ENCODE assay signal across 24 cellular contexts in the genomic region with DNA sequence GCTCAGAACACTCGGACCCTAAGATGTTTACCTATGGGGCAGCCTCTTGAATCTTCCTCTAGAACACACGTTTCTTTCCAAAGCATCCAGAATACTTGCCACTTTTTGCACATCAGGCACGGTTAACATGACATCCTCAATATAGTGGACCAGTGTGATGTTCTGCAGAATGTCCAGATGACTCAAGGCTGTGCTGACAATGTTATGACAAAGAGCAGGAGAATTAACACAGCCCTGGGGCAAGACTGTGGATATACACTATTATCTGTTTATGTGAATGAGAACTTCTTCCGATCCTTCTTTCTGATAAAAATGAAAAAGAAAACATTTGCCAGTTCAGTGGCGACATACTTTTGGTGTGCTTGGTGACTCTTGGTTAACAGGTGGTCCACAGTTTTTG.
A peak's percentile ranks its signal among the peaks of the same experiment; 100 is the strongest.
DNase-seq lines count a peak whose midpoint lies in the region; FAIRE-seq and TF ChIP-seq lines count a peak whose summit lies in the region.
"Had no signal": no experiment of that assay in that cellular context is flagged by ENCODE, and none has a peak within 500 bp of the region (broad histone marks: within the 10 kb centered on the region; RNA-seq: fewer than 3 reads in every experiment).

No MANE protein-coding gene starts in this region.

- H2AK5ac ChIP-seq in mesenchymal stem cell (ENCODE audit: low read length, severe bottlenecking) = no peak overlapping the region

- no peak overlapping the region for H3K18ac ChIP-seq in mesenchymal stem cell (ENCODE audit: low read depth in 1 of 2, low read length in 2 of 2)

- H2AFZ ChIP-seq in mesenchymal stem cell (ENCODE audit: low read depth, low read length) = no peak overlapping the region

- no peak overlapping the region for H3K23ac ChIP-seq in mesenchymal stem cell (ENCODE audit: low read length in 2 of 2)

- DNase-seq in ELR (ENCODE audit: low read depth) = peak; percentile 87
- peak; percentile 34 for DNase-seq in RPMI7951 (ENCODE audit: low read depth)
- peak; percentile 12 for DNase-seq in amniotic epithelial cell (ENCODE audit: low read depth)
- peak; percentile 61 for DNase-seq in mesenchymal stem cell
- no peak for DNase-seq in medulla oblongata (ENCODE audit: extremely low spot score)
- DNase-seq in coronary artery (ENCODE audit: low spot score) = no peak
- DNase-seq in NCI-H226 = no peak
- DNase-seq in GM19239 (ENCODE audit: insufficient read length, low spot score) = no peak
- DNase-seq: Caco-2; CD4-positive, alpha-beta memory T cell; DMS 273 treated with DMSO at 0.1 percent for 48 hours; DMS79 treated with DMSO at 0.1 percent for 48 hours; H7; KBM-7; NCI-H1092 treated with DMSO at 0.1 percent for 48 hours; NCI-H1436 treated with DMSO at 0.1 percent for 48 hours; NCI-H2029; NCI-H2227 treated with DMSO at 0.1 percent for 48 hours; NCI-H510A treated with DMSO at 0.1 percent for 48 hours; NCI-H748 treated with DMSO at 0.1 percent for 48 hours had no signal

- H2BK120ac ChIP-seq in mesenchymal stem cell (ENCODE audit: low read depth, low read length) = no peak overlapping the region

- H2BK12ac ChIP-seq in mesenchymal stem cell (ENCODE audit: low read length in 2 of 2) = no peak overlapping the region

- no peak overlapping the region for H3K4me2 ChIP-seq in mesenchymal stem cell (ENCODE audit: low read length, poor library complexity, severe bottlenecking)
- H3K4me2 ChIP-seq: BLaER1 treated with 17β-estradiol and CSF1 and Interleukin-3, amounts not matched to agents 10 nM and 100 nM had no signal

- no peak overlapping the region for H3K9ac ChIP-seq in mesenchymal stem cell (ENCODE audit: low read length)
- H3K9ac ChIP-seq: BLaER1 treated with 17β-estradiol and CSF1 and Interleukin-3, amounts not matched to agents 10 nM and 100 nM had no signal

- H3K4me3 ChIP-seq in mesenchymal stem cell (ENCODE audit: insufficient read depth in 1 of 2, low read depth in 1 of 2, low read length in 2 of 2) = no peak overlapping the region
- H3K4me3 ChIP-seq in coronary artery = no peak overlapping the region
- H3K4me3 ChIP-seq: BLaER1 treated with 17β-estradiol and CSF1 and Interleukin-3, amounts not matched to agents 10 nM and 100 nM had no signal

- no peak overlapping the region for H4K91ac ChIP-seq in mesenchymal stem cell (ENCODE audit: low read length)

- H3K27me3 ChIP-seq in mesenchymal stem cell (ENCODE audit: control insufficient read depth in 1 of 2, insufficient read depth in 1 of 2, low read length in 2 of 2) = no peaks in the 10 kb centered on the region
- H3K27me3 ChIP-seq: BLaER1 treated with 17β-estradiol and CSF1 and Interleukin-3, amounts not matched to agents 10 nM and 100 nM had no signal

- H3K9me3 ChIP-seq in mesenchymal stem cell (ENCODE audit: control insufficient read depth, low read length) = peaks cover 6% of the 10 kb centered on the region
- H3K9me3 ChIP-seq: BLaER1 treated with 17β-estradiol and CSF1 and Interleukin-3, amounts not matched to agents 10 nM and 100 nM; Caco-2 had no signal

- H2BK5ac ChIP-seq in mesenchymal stem cell (ENCODE audit: low read depth, low read length, poor library complexity, severe bottlenecking) = no peak overlapping the region

- no peak overlapping the region for H2BK15ac ChIP-seq in mesenchymal stem cell (ENCODE audit: low read depth, poor library complexity, severe bottlenecking)

- H3K4me1 ChIP-seq in mesenchymal stem cell (ENCODE audit: control insufficient read depth, insufficient read depth, low read depth, low read length) = no peaks in the 10 kb centered on the region
- H3K4me1 ChIP-seq: BLaER1 treated with 17β-estradiol and CSF1 and Interleukin-3, amounts not matched to agents 10 nM and 100 nM; Caco-2 had no signal

- H3K79me1 ChIP-seq in mesenchymal stem cell (replicated peaks; ENCODE audit: low read length, poor library complexity, severe bottlenecking) = no peaks in the 10 kb centered on the region

- H4K8ac ChIP-seq in mesenchymal stem cell (ENCODE audit: low read length) = no peak overlapping the region

- no peak for FAIRE-seq in GM19239 (lab: Jason Lieb, UNC)
- FAIRE-seq: G401.6, GM18507, HepG2 had no signal

- H3K27ac ChIP-seq in mesenchymal stem cell (ENCODE audit: low read length, poor library complexity, severe bottlenecking) (no peak overlapping the region), coronary artery (no peak overlapping the region)
- H3K27ac ChIP-seq: BLaER1 treated with 17β-estradiol and CSF1 and Interleukin-3, amounts not matched to agents 10 nM and 100 nM had no signal

- no peak overlapping the region for H3K4ac ChIP-seq in mesenchymal stem cell (ENCODE audit: low read depth in 1 of 2, low read length in 2 of 2)

- no peaks in the 10 kb centered on the region for H3K36me3 ChIP-seq in mesenchymal stem cell (ENCODE audit: control insufficient read depth in 1 of 2, insufficient read depth in 2 of 2, low read depth in 1 of 2, low read length in 2 of 2)
- H3K36me3 ChIP-seq: BLaER1 treated with 17β-estradiol and CSF1 and Interleukin-3, amounts not matched to agents 10 nM and 100 nM had no signal

- H3K14ac ChIP-seq in mesenchymal stem cell (ENCODE audit: low read length in 2 of 2) = no peak overlapping the region

- 78% methylated on average over 5 of the region's 5 CpGs for WGBS in mesenchymal stem cell

- no peak for TF ChIP-seq CTCF in coronary artery (IDR thresholded peaks at IDR 0.05)

Comparison
In these comparisons a context has a peak if more than half of its experiments do, and no peak if none do; other contexts are left out.
1. DNase-seq: peak in ELR (single experiment), RPMI7951 (single experiment), amniotic epithelial cell (single experiment) and mesenchymal stem cell (single experiment); none in medulla oblongata (single experiment), coronary artery (single experiment), NCI-H226 (single experiment) and GM19239 (single experiment).